ENCODE assay signal across 1 cellular context in the genomic region with DNA sequence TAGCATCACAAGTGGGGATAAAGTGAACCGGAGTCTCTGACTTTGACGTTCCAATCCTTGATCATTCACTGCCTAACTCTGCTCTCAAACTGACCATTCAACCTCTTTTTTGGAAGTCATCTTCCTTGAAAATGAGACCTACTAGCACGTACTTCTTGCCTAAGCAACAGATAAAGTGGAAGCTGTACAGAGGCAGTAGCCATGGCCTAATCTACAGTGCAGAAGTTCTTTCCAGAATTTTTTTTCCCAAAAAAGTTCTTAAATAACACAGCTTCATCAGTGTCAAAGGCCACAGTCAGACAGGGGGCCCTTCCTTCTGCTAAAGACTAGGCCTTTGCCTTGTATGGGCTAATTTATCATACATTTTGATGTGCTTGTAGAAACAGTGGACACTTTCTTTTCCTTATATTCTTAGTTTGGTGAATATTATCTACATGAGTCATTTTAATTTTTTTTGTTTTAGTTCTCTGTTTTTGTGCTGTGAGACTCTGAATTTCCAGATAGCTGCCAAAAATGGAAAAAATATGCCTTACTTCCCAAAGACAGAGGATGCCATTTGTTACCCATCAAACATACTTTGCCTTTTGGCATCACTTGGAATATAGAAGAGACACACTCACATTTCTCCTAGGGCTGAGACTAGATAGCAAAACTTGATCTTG.
TF ChIP-seq lines count a peak whose summit lies in the region.

No MANE protein-coding gene starts in this region.

TF ChIP-seq in GM23338, 12 proteins besides CTCF, POLR2A, EP300 and RAD21 (continued from another document):
- TF ChIP-seq, protein P1, sequence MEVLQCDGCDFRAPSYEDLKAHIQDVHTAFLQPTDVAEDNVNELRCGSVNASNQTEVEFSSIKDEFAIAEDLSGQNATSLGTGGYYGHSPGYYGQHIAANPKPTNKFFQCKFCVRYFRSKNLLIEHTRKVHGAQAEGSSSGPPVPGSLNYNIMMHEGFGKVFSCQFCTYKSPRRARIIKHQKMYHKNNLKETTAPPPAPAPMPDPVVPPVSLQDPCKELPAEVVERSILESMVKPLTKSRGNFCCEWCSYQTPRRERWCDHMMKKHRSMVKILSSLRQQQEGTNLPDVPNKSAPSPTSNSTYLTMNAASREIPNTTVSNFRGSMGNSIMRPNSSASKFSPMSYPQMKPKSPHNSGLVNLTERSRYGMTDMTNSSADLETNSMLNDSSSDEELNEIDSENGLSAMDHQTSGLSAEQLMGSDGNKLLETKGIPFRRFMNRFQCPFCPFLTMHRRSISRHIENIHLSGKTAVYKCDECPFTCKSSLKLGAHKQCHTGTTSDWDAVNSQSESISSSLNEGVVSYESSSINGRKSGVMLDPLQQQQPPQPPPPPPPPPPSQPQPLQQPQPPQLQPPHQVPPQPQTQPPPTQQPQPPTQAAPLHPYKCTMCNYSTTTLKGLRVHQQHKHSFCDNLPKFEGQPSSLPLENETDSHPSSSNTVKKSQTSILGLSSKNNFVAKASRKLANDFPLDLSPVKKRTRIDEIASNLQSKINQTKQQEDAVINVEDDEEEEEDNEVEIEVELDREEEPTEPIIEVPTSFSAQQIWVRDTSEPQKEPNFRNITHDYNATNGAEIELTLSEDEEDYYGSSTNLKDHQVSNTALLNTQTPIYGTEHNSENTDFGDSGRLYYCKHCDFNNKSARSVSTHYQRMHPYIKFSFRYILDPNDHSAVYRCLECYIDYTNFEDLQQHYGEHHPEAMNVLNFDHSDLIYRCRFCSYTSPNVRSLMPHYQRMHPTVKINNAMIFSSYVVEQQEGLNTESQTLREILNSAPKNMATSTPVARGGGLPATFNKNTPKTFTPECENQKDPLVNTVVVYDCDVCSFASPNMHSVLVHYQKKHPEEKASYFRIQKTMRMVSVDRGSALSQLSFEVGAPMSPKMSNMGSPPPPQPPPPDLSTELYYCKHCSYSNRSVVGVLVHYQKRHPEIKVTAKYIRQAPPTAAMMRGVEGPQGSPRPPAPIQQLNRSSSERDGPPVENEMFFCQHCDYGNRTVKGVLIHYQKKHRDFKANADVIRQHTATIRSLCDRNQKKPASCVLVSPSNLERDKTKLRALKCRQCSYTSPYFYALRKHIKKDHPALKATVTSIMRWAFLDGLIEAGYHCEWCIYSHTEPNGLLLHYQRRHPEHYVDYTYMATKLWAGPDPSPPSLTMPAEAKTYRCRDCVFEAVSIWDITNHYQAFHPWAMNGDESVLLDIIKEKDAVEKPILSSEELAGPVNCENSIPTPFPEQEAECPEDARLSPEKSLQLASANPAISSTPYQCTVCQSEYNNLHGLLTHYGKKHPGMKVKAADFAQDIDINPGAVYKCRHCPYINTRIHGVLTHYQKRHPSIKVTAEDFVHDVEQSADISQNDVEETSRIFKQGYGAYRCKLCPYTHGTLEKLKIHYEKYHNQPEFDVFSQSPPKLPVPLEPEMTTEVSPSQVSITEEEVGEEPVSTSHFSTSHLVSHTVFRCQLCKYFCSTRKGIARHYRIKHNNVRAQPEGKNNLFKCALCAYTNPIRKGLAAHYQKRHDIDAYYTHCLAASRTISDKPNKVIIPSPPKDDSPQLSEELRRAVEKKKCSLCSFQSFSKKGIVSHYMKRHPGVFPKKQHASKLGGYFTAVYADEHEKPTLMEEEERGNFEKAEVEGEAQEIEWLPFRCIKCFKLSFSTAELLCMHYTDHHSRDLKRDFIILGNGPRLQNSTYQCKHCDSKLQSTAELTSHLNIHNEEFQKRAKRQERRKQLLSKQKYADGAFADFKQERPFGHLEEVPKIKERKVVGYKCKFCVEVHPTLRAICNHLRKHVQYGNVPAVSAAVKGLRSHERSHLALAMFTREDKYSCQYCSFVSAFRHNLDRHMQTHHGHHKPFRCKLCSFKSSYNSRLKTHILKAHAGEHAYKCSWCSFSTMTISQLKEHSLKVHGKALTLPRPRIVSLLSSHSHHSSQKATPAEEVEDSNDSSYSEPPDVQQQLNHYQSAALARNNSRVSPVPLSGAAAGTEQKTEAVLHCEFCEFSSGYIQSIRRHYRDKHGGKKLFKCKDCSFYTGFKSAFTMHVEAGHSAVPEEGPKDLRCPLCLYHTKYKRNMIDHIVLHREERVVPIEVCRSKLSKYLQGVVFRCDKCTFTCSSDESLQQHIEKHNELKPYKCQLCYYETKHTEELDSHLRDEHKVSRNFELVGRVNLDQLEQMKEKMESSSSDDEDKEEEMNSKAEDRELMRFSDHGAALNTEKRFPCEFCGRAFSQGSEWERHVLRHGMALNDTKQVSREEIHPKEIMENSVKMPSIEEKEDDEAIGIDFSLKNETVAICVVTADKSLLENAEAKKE (CRISPR knock-in tag; IDR thresholded peaks at IDR 0.05), result no peak
